26 cellular contexts compared by ENCODE assay signal in genomic region chr15:76999996-77000395, GRCh38. TPM values are rescaled to one million over a fixed set of nuclear protein-coding genes. Genes with fewer than 3 reads are reported as not detected.
DNase-seq lines count a peak whose midpoint lies in the region; ATAC-seq and TF ChIP-seq lines count a peak whose summit lies in the region.
"Had no signal": no experiment of that assay in that cellular context is flagged by ENCODE, and none has a peak within 500 bp of the region (broad histone marks: within the 10 kb centered on the region; RNA-seq: fewer than 3 reads in every experiment).

No MANE protein-coding gene starts in this region.

- peak overlapping the region in 7 of 8 donors; percentile 63 to 99 (median 91) for H3K27ac Mint-ChIP-seq in CD8-positive, alpha-beta memory T cell
- H3K27ac Mint-ChIP-seq in activated naive CD8-positive, alpha-beta T cell treated with anti-CD3 and anti-CD28 coated beads, Interleukin-2, amount 50 U/mL, for 24 hours: no peak overlapping the region

- TF ChIP-seq CTCF in spleen (IDR thresholded peaks at IDR 0.05 in 8 of 11, conservative IDR thresholded peaks at IDR 0.05 in 3 of 11): no peak

- no peaks in the 10 kb centered on the region for H3K27me3 Mint-ChIP-seq in CD8-positive, alpha-beta memory T cell
- H3K27me3 Mint-ChIP-seq in activated naive CD8-positive, alpha-beta T cell treated with anti-CD3 and anti-CD28 coated beads, Interleukin-2, amount 50 U/mL, for 24 hours: no peaks in the 10 kb centered on the region
- H3K27me3 Mint-ChIP-seq: naive thymus-derived CD8-positive, alpha-beta T cell had no signal

- WGBS in spleen, 5 donors: 67 to 84% (median 77%) methylated on average over 2 of the region's 2 CpGs

- peaks cover 77 to 86% (median 81%) of the 10 kb centered on the region in 3 donors for H3K4me1 Mint-ChIP-seq in CD8-positive, alpha-beta memory T cell
- peaks cover 82% of the 10 kb centered on the region for H3K4me1 Mint-ChIP-seq in activated naive CD8-positive, alpha-beta T cell treated with anti-CD3 and anti-CD28 coated beads, Interleukin-2, amount 50 U/mL, for 24 hours

- DNase-seq in activated effector memory CD4-positive, alpha-beta T cell treated with anti-CD3 and anti-CD28 coated beads, Interleukin-2, amount 50 U/mL, for 16 hours: peak; percentile 75
- DNase-seq in activated effector memory CD4-positive, alpha-beta T cell treated with Interleukin-2 at 50 U/mL for 16 hours: no peak
- DNase-seq in CD8-positive, alpha-beta memory T cell: peak in 1 of 5 donors; percentile 54
- peak; percentile 30 for DNase-seq in activated naive CD8-positive, alpha-beta T cell treated with anti-CD3 and anti-CD28 coated beads, Interleukin-2, amount 50 U/mL, for 24 hours
- DNase-seq in spleen (peak; percentile 74), kidney tubule cell (ENCODE audit: low spot score) (no peak), NCI-H748 (lab: John Stamatoyannopoulos, UW; ENCODE audit: unreplicated experiment) (no peak), NCI-H1694 (lab: John Stamatoyannopoulos, UW) (no peak)
- DNase-seq: anterior cingulate cortex; dermis blood vessel endothelial cell; DMS153; hypothalamus; left ventricle myocardium superior; NCI-H1092; NCI-H2029 treated with DMSO at 0.1 percent for 48 hours; NCI-H226; NCI-H748 treated with DMSO at 0.1 percent for 48 hours; ovary; stimulated activated naive CD4-positive, alpha-beta T cell treated with Interleukin-2 at 50 U/mL for 16 hours had no signal

- no peak overlapping the region for H3K27ac ChIP-seq in CD8-positive, alpha-beta memory T cell (ENCODE audit: low read depth, low read length)
- peak overlapping the region in 4 of 8 donors; percentile 13 to 97 (median 92) for H3K27ac ChIP-seq in spleen
- H3K27ac ChIP-seq: C4-2B, cardiac muscle cell, HL-60, ovary, right atrium auricular region had no signal

- H3K27me3 ChIP-seq in CD8-positive, alpha-beta memory T cell (ENCODE audit: insufficient read depth, low read length, poor library complexity, severe bottlenecking): no peaks in the 10 kb centered on the region
- no peaks in the 10 kb centered on the region for H3K27me3 ChIP-seq in spleen (replicated peaks in 1 of 7)
- H3K27me3 ChIP-seq: cardiac muscle cell, ovary, right atrium auricular region had no signal

- TF ChIP-seq POLR2A in spleen (IDR thresholded peaks at IDR 0.05): no peak

- no peaks in the 10 kb centered on the region for H3K9me3 Mint-ChIP-seq in CD8-positive, alpha-beta memory T cell
- H3K9me3 Mint-ChIP-seq in activated naive CD8-positive, alpha-beta T cell treated with anti-CD3 and anti-CD28 coated beads, Interleukin-2, amount 50 U/mL, for 24 hours: peaks cover 9% of the 10 kb centered on the region
- H3K9me3 Mint-ChIP-seq: naive thymus-derived CD8-positive, alpha-beta T cell had no signal

- intact Hi-C loops in spleen (cut with DNase I; ENCODE audit: low total_unique reads): no loop called here

- peak overlapping the region; percentile 46 to 99 (median 67) for H3K4me3 Mint-ChIP-seq in CD8-positive, alpha-beta memory T cell
- H3K4me3 Mint-ChIP-seq in activated naive CD8-positive, alpha-beta T cell treated with anti-CD3 and anti-CD28 coated beads, Interleukin-2, amount 50 U/mL, for 24 hours: no peak overlapping the region

- H3K4me1 ChIP-seq in CD8-positive, alpha-beta memory T cell (ENCODE audit: insufficient read depth, low read length): peaks cover 91% of the 10 kb centered on the region
- peaks cover 45 to 100% (median 94%) of the 10 kb centered on the region in 6 donors for H3K4me1 ChIP-seq in spleen

- no peak overlapping the region for H3K4me3 ChIP-seq in CD8-positive, alpha-beta memory T cell (ENCODE audit: low read length)
- H3K4me3 ChIP-seq in spleen: no peak overlapping the region
- H3K4me3 ChIP-seq: cardiac muscle cell, ovary, right atrium auricular region had no signal

- H3K9me3 ChIP-seq in CD8-positive, alpha-beta memory T cell (ENCODE audit: low read length): no peaks in the 10 kb centered on the region
- H3K9me3 ChIP-seq in spleen: no peaks in the 10 kb centered on the region
- H3K9me3 ChIP-seq: ovary, right atrium auricular region had no signal

- CTCF ChIA-PET in CD8-positive, alpha-beta memory T cell (lab: Charles Lee): interaction anchor here (1.9 to 6.8 kb wide), 2 partner anchors 13 to 27 kb away, joined by 4 to 52 read pairs; no protein-coding TSS in a partner anchor

- H3K36me3 Mint-ChIP-seq in CD8-positive, alpha-beta memory T cell: peaks cover 5 to 70% (median 18%) of the 10 kb centered on the region in 3 donors
- H3K36me3 Mint-ChIP-seq in activated naive CD8-positive, alpha-beta T cell treated with anti-CD3 and anti-CD28 coated beads, Interleukin-2, amount 50 U/mL, for 24 hours (ENCODE audit: low read depth): peaks cover 43% of the 10 kb centered on the region

- POLR2A ChIA-PET in CD8-positive, alpha-beta memory T cell (lab: Charles Lee): interaction anchor here (8.0 kb wide), 1 partner anchor 15 kb away, joined by 97 read pairs; no protein-coding TSS in a partner anchor

- H3K36me3 ChIP-seq in CD8-positive, alpha-beta memory T cell (ENCODE audit: insufficient read depth, low read length): peaks cover 6% of the 10 kb centered on the region
- H3K36me3 ChIP-seq in spleen: peaks cover 0 to 17% (median 0%) of the 10 kb centered on the region in 6 donors
- H3K36me3 ChIP-seq: cardiac muscle cell, ovary, right atrium auricular region had no signal

- no peak for ATAC-seq in activated naive CD8-positive, alpha-beta T cell treated with anti-CD3 and anti-CD28 coated beads, Interleukin-2, amount 50 U/mL, for 24 hours
- ATAC-seq: activated CD4-positive, CD25-positive, alpha-beta regulatory T cell treated with anti-CD3 and anti-CD28 coated beads, Interleukin-2, amount 50 U/mL, for 24 hours; left ventricle myocardium superior; naive thymus-derived CD8-positive, alpha-beta T cell had no signal

RNA-seq across cellular contexts. Expression of gene PSTPIP1, which starts 5.1 kb away (rescaled TPM):
- 100 to 1,000 TPM; 123 to 127 TPM for total RNA-seq in CD8-positive, alpha-beta memory T cell
- polyA plus RNA-seq in CD8-positive, alpha-beta memory T cell: 83.1 TPM
- 100 to 1,000 TPM in 1 of 7 donors, 10 to 100 TPM in 6; 62.0 to 130 (median 82.6) TPM for total RNA-seq in spleen
- polyA plus RNA-seq in spleen: 100 to 1,000 TPM in 2 of 3 donors, 10 to 100 TPM in 1; 31.1 to 150 (median 115) TPM
- total RNA-seq: LHCN-M2 had no signal

Comparison
In these comparisons a context has a peak if more than half of its experiments do, and no peak if none do; other contexts are left out.
1. DNase-seq: peak in activated effector memory CD4-positive, alpha-beta T cell treated with anti-CD3 and anti-CD28 coated beads, Interleukin-2, amount 50 U/mL, for 16 hours (single experiment), activated naive CD8-positive, alpha-beta T cell treated with anti-CD3 and anti-CD28 coated beads, Interleukin-2, amount 50 U/mL, for 24 hours (single experiment) and spleen (single experiment); none in activated effector memory CD4-positive, alpha-beta T cell treated with Interleukin-2 at 50 U/mL for 16 hours (single experiment), kidney tubule cell (single experiment), NCI-H748 (single experiment) and NCI-H1694 (single experiment).